Comparison of ENCODE assay signal across 23 cellular contexts in genomic region chr1:176122282-176122681, GRCh38.
DNase-seq lines count a peak whose midpoint lies in the region; ATAC-seq, FAIRE-seq and TF ChIP-seq lines count a peak whose summit lies in the region.
"Had no signal": no experiment of that assay in that cellular context is flagged by ENCODE, and none has a peak within 500 bp of the region (broad histone marks: within the 10 kb centered on the region; RNA-seq: fewer than 3 reads in every experiment).

No MANE protein-coding gene starts in this region.

- no peak for TF ChIP-seq EP300 in K562 (IDR thresholded peaks at IDR 0.05; ENCODE audit: low read length)

- TF ChIP-seq CTCF in D721Med (IDR thresholded peaks at IDR 0.05; ENCODE audit: insufficient read depth, missing control alignments), result no peak
- TF ChIP-seq CTCF in HEK293 (tag by site-specific recombination; IDR thresholded peaks at IDR 0.05), result no peak
- TF ChIP-seq CTCF in K562 (IDR thresholded peaks at IDR 0.05 in 2 of 3, conservative IDR thresholded peaks at IDR 0.05 in 1 of 3; ENCODE audit: insufficient read depth in 2 of 3, low read depth in 1 of 3, low read length in 3 of 3), result no peak

- POLR2A ChIA-PET in HEK293 (lab: Yijun Ruan, JAX), result no interaction called here
- POLR2A ChIA-PET in K562 (lab: Yijun Ruan, JAX), result no interaction called here

- no peaks in the 10 kb centered on the region for H4K20me1 ChIP-seq in K562 (replicated peaks; ENCODE audit: control insufficient read depth, insufficient read depth, low read length)

- in situ Hi-C loops in K562 (cut with MboI) (no loop called here), HAP-1 (cut with MboI; ENCODE audit: low sequenced_read_pairs) (no loop called here)

- no peak overlapping the region for H2AFZ ChIP-seq in K562 (ENCODE audit: low read depth, low read length)

- 93% methylated on average over 4 of the region's 4 CpGs for WGBS in K562 (ENCODE audit: insufficient coverage, low coverage, missing lambda C conversion rate)

- H3K9ac ChIP-seq in K562 (ENCODE audit: insufficient read depth in 1 of 2, low read depth in 2 of 2, low read length in 2 of 2), result no peak overlapping the region
- H3K9ac ChIP-seq: BLaER1 treated with 17β-estradiol and CSF1 and Interleukin-3, amounts not matched to agents 10 nM and 100 nM had no signal

- H3K4me3 ChIP-seq in HEK293 (ENCODE audit: low read depth, low read length) (no peak overlapping the region), K562 (no peak overlapping the region), HAP-1 (no peak overlapping the region)
- H3K4me3 ChIP-seq: A549; BLaER1 treated with 17β-estradiol and CSF1 and Interleukin-3, amounts not matched to agents 10 nM and 100 nM had no signal

- H3K9me3 ChIP-seq in HEK293 (ENCODE audit: control insufficient read depth, insufficient read depth, low read depth, low read length), result no peaks in the 10 kb centered on the region
- H3K9me3 ChIP-seq in K562 (replicated peaks; ENCODE audit: control insufficient read depth, insufficient read depth, low read depth, low read length), result peaks cover 5% of the 10 kb centered on the region; the same call in 1 of the 2 replicates
- no peaks in the 10 kb centered on the region; the same call in none of the 2 replicates for H3K9me3 ChIP-seq in HAP-1
- H3K9me3 ChIP-seq: Caco-2 had no signal

- CTCF ChIA-PET in HEK293 (lab: Yijun Ruan, JAX) (interaction anchor here (0.7 kb wide), 1 partner anchor 57 kb away, joined by 3 read pairs; no protein-coding TSS in a partner anchor), K562 (lab: Yijun Ruan, JAX; ENCODE audit: low intra/inter-chr PET ratio) (interaction anchor here (0.6 kb wide), 1 partner anchor 344 kb away, joined by 5 read pairs; no protein-coding TSS in a partner anchor)

- DNase-seq in DMS53 (lab: John Stamatoyannopoulos, UW) (peak; percentile 12), DMS53 treated with DMSO at 0.1 percent for 48 hours (lab: John Stamatoyannopoulos, UW; ENCODE audit: unreplicated experiment) (no peak), D721Med (ENCODE audit: insufficient read length, low spot score) (no peak), K562 (ENCODE audit: extremely low read depth in 1 of 4, low spot score in 3 of 4) (no peak), HAP-1 (ENCODE audit: low spot score in 2 of 2) (no peak)
- DNase-seq in activated naive CD4-positive, alpha-beta T cell treated with anti-CD3 and anti-CD28 coated beads, Interleukin-2, amount 50 U/mL, for 16 hours, result no peak
- DNase-seq: AML-193; Caco-2; Calu3; CD4-positive, alpha-beta T cell; CD8-positive, alpha-beta T cell; DMS 273 treated with DMSO at 0.1 percent for 48 hours; DMS153; DMS79; DND-41; EL; GDM1 had no signal

- ATAC-seq in K562, result no peak
- ATAC-seq: A549; CD8-positive, alpha-beta T cell had no signal

- FAIRE-seq in D721Med (lab: Jason Lieb, UNC) (peak; percentile 41), K562 (lab: Jason Lieb, UNC) (no peak)
- FAIRE-seq: A549, GM12891 had no signal

- no peaks in the 10 kb centered on the region for H3K9me1 ChIP-seq in K562 (ENCODE audit: control insufficient read depth, insufficient read depth, low read length)

- BruUV-seq in K562 (replicated peaks; lab: Mats Ljungman, UMichigan), result no TSS peak

- no peak for TF ChIP-seq RAD21 in K562 (CRISPR knock-in tag; conservative IDR thresholded peaks at IDR 0.05 in 1 of 2, IDR thresholded peaks at IDR 0.05 in 1 of 2)

- H3K4me1 ChIP-seq in HEK293 (ENCODE audit: control insufficient read depth, insufficient read depth, low read length) (no peaks in the 10 kb centered on the region), K562 (replicated peaks in 1 of 2; ENCODE audit: control insufficient read depth in 2 of 2, insufficient read depth in 2 of 2, low read length in 2 of 2) (no peaks in the 10 kb centered on the region), HAP-1 (no peaks in the 10 kb centered on the region)
- H3K4me1 ChIP-seq: A549; BLaER1 treated with 17β-estradiol and CSF1 and Interleukin-3, amounts not matched to agents 10 nM and 100 nM; Caco-2 had no signal

- intact Hi-C loops in K562 (cut with micrococcal nuclease), result no loop called here

- H3K4me2 ChIP-seq in K562 (ENCODE audit: insufficient read depth, low read length), result no peak overlapping the region
- H3K4me2 ChIP-seq: A549; BLaER1 treated with 17β-estradiol and CSF1 and Interleukin-3, amounts not matched to agents 10 nM and 100 nM had no signal

- H3K36me3 ChIP-seq in HEK293 (ENCODE audit: control insufficient read depth in 2 of 2, insufficient read depth in 1 of 2, low read length in 2 of 2) (no peaks in the 10 kb centered on the region), K562 (ENCODE audit: control insufficient read depth, insufficient read depth, low read length) (peaks cover 2% of the 10 kb centered on the region; the same call in 2 of the 3 replicates), HAP-1 (replicated peaks) (no peaks in the 10 kb centered on the region; the same call in 1 of the 2 replicates)

- H3K27ac ChIP-seq in HEK293 (ENCODE audit: extremely low read depth, low read depth, low read length) (no peak overlapping the region), K562 (ENCODE audit: extremely low read depth, low read depth, low read length) (no peak overlapping the region)
- H3K27ac ChIP-seq: 22Rv1; A549; BLaER1 treated with 17β-estradiol and CSF1 and Interleukin-3, amounts not matched to agents 10 nM and 100 nM; C4-2B had no signal

- H3K79me2 ChIP-seq in K562 (ENCODE audit: control insufficient read depth, insufficient read depth, low read length), result no peaks in the 10 kb centered on the region

- H3K27me3 ChIP-seq in K562 (ENCODE audit: control insufficient read depth in 2 of 2, insufficient read depth in 2 of 2, low read length in 2 of 2) (no peaks in the 10 kb centered on the region), HAP-1 (ENCODE audit: low read depth) (no peaks in the 10 kb centered on the region)
- H3K27me3 ChIP-seq: BLaER1 treated with 17β-estradiol and CSF1 and Interleukin-3, amounts not matched to agents 10 nM and 100 nM had no signal

- no peak for TF ChIP-seq POLR2A in K562 (conservative IDR thresholded peaks at IDR 0.05)

TF ChIP-seq in HEK293, 187 proteins besides CTCF, POLR2A, EP300 and RAD21:
- no peak for TF ChIP-seq ZNF580 (tag by site-specific recombination; IDR thresholded peaks at IDR 0.05)
- TF ChIP-seq GLIS1 (tag by site-specific recombination; IDR thresholded peaks at IDR 0.05), result no peak
- no peak for TF ChIP-seq ZNF501 (tag by site-specific recombination; IDR thresholded peaks at IDR 0.05)
- TF ChIP-seq SP2 (tag by site-specific recombination; IDR thresholded peaks at IDR 0.05), result no peak
- TF ChIP-seq ZNF843 (tag by site-specific recombination; IDR thresholded peaks at IDR 0.05), result no peak
- TF ChIP-seq SETDB1 (IDR thresholded peaks at IDR 0.05; ENCODE audit: insufficient read length, low read length), result peak; percentile 26

TF ChIP-seq in K562, 482 proteins besides CTCF, POLR2A, EP300 and RAD21:
- TF ChIP-seq ZNF324 (CRISPR knock-in tag; IDR thresholded peaks at IDR 0.05), result peak; percentile 96
- peak; percentile 45 for TF ChIP-seq ZNF280A (IDR thresholded peaks at IDR 0.05; ENCODE audit: low read depth, partially characterized antibody)
- no peak for TF ChIP-seq NFE2L1 (tag; IDR thresholded peaks at IDR 0.05; ENCODE audit: borderline replicate concordance, low read depth)
- TF ChIP-seq ZNF316 (IDR thresholded peaks at IDR 0.05), result no peak
- TF ChIP-seq CBX3 (IDR thresholded peaks at IDR 0.05; ENCODE audit: borderline replicate concordance in 1 of 2, low read length in 2 of 2), result peak in 1 of 2 experiments; percentile 38; a peak in 1 of 3 replicates
- no peak for TF ChIP-seq THAP7 (CRISPR knock-in tag; IDR thresholded peaks at IDR 0.05)
- TF ChIP-seq FOXA3 (CRISPR knock-in tag; conservative IDR thresholded peaks at IDR 0.05 in 1 of 2, IDR thresholded peaks at IDR 0.05 in 1 of 2), result peak in 1 of 2 experiments; percentile 42; a peak in 1 of 4 replicates
